In the genomic region with DNA sequence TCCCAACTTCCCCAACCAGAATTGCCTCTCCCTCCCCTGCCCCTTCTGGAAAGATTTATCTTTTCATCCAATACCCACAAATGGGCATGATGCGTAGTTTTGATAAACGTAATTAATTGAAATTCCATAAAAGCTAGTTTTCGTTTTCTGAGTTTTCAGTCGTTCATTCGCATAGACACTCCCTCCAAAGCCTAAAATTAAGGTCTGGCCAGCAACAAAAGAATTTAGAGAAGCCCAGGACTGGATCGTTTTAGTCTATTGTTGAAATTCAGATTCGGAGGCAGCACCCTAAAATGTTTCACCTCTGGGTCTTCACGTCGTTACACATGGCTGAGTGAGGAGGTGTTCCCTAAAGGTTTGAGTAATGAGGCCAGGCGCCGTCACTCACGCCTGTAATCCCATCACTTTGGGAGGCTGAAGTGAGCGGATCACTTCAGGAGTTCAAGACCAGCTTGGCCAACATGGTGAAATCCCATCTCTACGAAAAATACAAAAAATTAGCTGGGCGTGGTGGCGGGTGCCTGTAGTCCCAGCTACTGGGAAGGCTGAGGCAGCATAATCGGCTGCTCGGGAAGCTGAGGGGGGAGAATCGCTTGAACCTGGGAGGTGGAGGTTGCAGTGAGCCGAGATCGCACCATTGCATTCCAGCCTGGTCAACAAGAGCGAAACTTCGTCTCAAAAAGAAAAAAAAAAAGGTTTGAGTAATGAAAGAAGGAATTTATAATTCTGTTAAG, we compare ENCODE assay signal across 8 cellular contexts. TPM values are rescaled to one million over a fixed set of nuclear protein-coding genes. Genes with fewer than 3 reads are reported as not detected.
DNase-seq lines count a peak whose midpoint lies in the region; ATAC-seq, FAIRE-seq and TF ChIP-seq lines count a peak whose summit lies in the region.

No MANE protein-coding gene starts in this region.

- in situ Hi-C loops in K562 (cut with MboI), result no loop called here

- H3K4me1 ChIP-seq in left ventricle myocardium inferior (peaks cover 54% of the 10 kb centered on the region), K562 (replicated peaks in 1 of 2; ENCODE audit: control insufficient read depth in 2 of 2, insufficient read depth in 2 of 2, low read length in 2 of 2) (peaks cover 23 to 31% of the 10 kb centered on the region in 2 experiments), aorta (ENCODE audit: control insufficient read depth in 1 of 2, insufficient read depth in 2 of 2, low read length in 2 of 2) (peaks cover 0 to 9% of the 10 kb centered on the region in 2 donors)

- H2AFZ ChIP-seq in K562 (ENCODE audit: low read depth, low read length), result peak overlapping the region; percentile 95

- FAIRE-seq in K562 (lab: Jason Lieb, UNC), result no peak

- intact Hi-C loops in left ventricle myocardium inferior (cut with micrococcal nuclease), result no loop called here
- intact Hi-C loops in left ventricle myocardium superior (cut with micrococcal nuclease), result no loop called here
- intact Hi-C loops in K562 (cut with micrococcal nuclease), result loop anchor here (10.0 kb wide), 1 partner anchor 215 kb away; no protein-coding TSS in a partner anchor
- intact Hi-C loops in aorta (cut with DNase I), result no loop called here

- TF ChIP-seq CTCF in left ventricle myocardium inferior (IDR thresholded peaks at IDR 0.05; ENCODE audit: borderline replicate concordance), result no peak
- no peak for TF ChIP-seq CTCF in K562 (IDR thresholded peaks at IDR 0.05 in 2 of 3, conservative IDR thresholded peaks at IDR 0.05 in 1 of 3; ENCODE audit: insufficient read depth in 2 of 3, low read depth in 1 of 3, low read length in 3 of 3)

- 4% methylated on average over 23 of the region's 23 CpGs for WGBS in K562 (ENCODE audit: insufficient coverage, low coverage, missing lambda C conversion rate)
- WGBS in aorta, 2 donors, result 56 to 58% methylated on average over 23 of the region's 23 CpGs

- H3K27ac ChIP-seq in left ventricle myocardium inferior (replicated peaks), result peak overlapping the region; percentile 93
- H3K27ac ChIP-seq in K562 (ENCODE audit: extremely low read depth, low read depth, low read length), result peak overlapping the region; percentile 90
- H3K27ac ChIP-seq in aorta (ENCODE audit: low read depth in 1 of 2, low read length in 2 of 2), result peak overlapping the region; percentile 63 to 69

- H3K9me3 ChIP-seq in left ventricle myocardium inferior (replicated peaks) (no peaks in the 10 kb centered on the region), K562 (replicated peaks; ENCODE audit: control insufficient read depth, insufficient read depth, low read depth, low read length) (no peaks in the 10 kb centered on the region), aorta (ENCODE audit: control insufficient read depth, low read length) (no peaks in the 10 kb centered on the region)

- ATAC-seq in left ventricle myocardium superior (no peak), K562 (peak; percentile 12), aorta (ENCODE audit: low FRiP score) (peak; percentile 42), GM18873 (IDR thresholded peaks at IDR 0.05; ENCODE audit: low FRiP score, unreplicated experiment) (no peak), HG02885 (IDR thresholded peaks at IDR 0.05; ENCODE audit: poor library complexity, unreplicated experiment) (no peak)

- H3K9me1 ChIP-seq in K562 (ENCODE audit: control insufficient read depth, insufficient read depth, low read length), result no peaks in the 10 kb centered on the region

- TF ChIP-seq EP300 in K562 (IDR thresholded peaks at IDR 0.05; ENCODE audit: low read length), result no peak

- no peak for TF ChIP-seq POLR2A in K562 (conservative IDR thresholded peaks at IDR 0.05)

- POLR2A ChIA-PET in K562 (lab: Yijun Ruan, JAX), result interaction anchor here (0.6 to 2.9 kb wide), 8 partner anchors 8 to 959 kb away, joined by 3 to 12 read pairs (median 4); a partner anchor contains a TSS

- no peak for DNase-seq in left ventricle myocardium inferior
- no peak for DNase-seq in left ventricle myocardium superior
- peak in 1 of 4 experiments; percentile 43 for DNase-seq in K562 (ENCODE audit: extremely low read depth in 1 of 4, low spot score in 3 of 4)
- peak; percentile 33 for DNase-seq in mesenteric fat pad (ENCODE audit: low spot score)
- DNase-seq in aorta, result no peak
- no peak for DNase-seq in NCI-H2081 treated with DMSO at 0.1 percent for 48 hours (lab: John Stamatoyannopoulos, UW)

- BruUV-seq in K562 (replicated peaks; lab: Mats Ljungman, UMichigan), result TSS peak; percentile 88

- H3K27me3 ChIP-seq in left ventricle myocardium inferior (ENCODE audit: low read depth) (no peaks in the 10 kb centered on the region), K562 (ENCODE audit: control insufficient read depth in 2 of 2, insufficient read depth in 2 of 2, low read length in 2 of 2) (no peaks in the 10 kb centered on the region), aorta (ENCODE audit: control insufficient read depth in 1 of 2, insufficient read depth in 2 of 2, low read length in 1 of 2) (no peaks in the 10 kb centered on the region)

- peak overlapping the region; percentile 99 for H3K4me2 ChIP-seq in K562 (ENCODE audit: insufficient read depth, low read length)

- H3K36me3 ChIP-seq in left ventricle myocardium inferior (no peaks in the 10 kb centered on the region), K562 (ENCODE audit: control insufficient read depth, insufficient read depth, low read length) (peaks cover 29% of the 10 kb centered on the region), aorta (ENCODE audit: control insufficient read depth in 1 of 2, insufficient read depth in 2 of 2, low read length in 1 of 2) (no peaks in the 10 kb centered on the region)

- H3K4me3 ChIP-seq in left ventricle myocardium inferior (peak overlapping the region; percentile 100), K562 (peak overlapping the region; percentile 92), aorta (ENCODE audit: low read length in 2 of 2) (peak overlapping the region; percentile 72 to 96)

- H4K20me1 ChIP-seq in K562 (replicated peaks; ENCODE audit: control insufficient read depth, insufficient read depth, low read length), result peaks cover 9% of the 10 kb centered on the region; the same call in 1 of the 2 replicates

- H3K79me2 ChIP-seq in K562 (ENCODE audit: control insufficient read depth, insufficient read depth, low read length), result peaks cover 55% of the 10 kb centered on the region

- CTCF ChIA-PET in K562 (lab: Yijun Ruan, JAX; ENCODE audit: low intra/inter-chr PET ratio), result interaction anchor here (0.7 kb wide), 1 partner anchor 34 kb away, joined by 3 read pairs; no protein-coding TSS in a partner anchor

- TF ChIP-seq RAD21 in K562 (CRISPR knock-in tag; conservative IDR thresholded peaks at IDR 0.05 in 1 of 2, IDR thresholded peaks at IDR 0.05 in 1 of 2), result no peak

- H3K9ac ChIP-seq in K562 (ENCODE audit: insufficient read depth in 1 of 2, low read depth in 2 of 2, low read length in 2 of 2), result peak overlapping the region; percentile 91 to 99

RNA-seq across cellular contexts. Expression of a gene that starts 0.6 kb away (rescaled TPM):
- total RNA-seq in left ventricle myocardium inferior (295 TPM), left ventricle myocardium superior (348 TPM), K562 (2014; rRNA removed) (269 and 325 TPM in 2 replicates), K562 (2014; rRNA removed; fragmentation: Illumina TruSeq; extraction: Trizol) (156 and 168 TPM in 2 replicates), K562 (2015; rRNA removed; fragmentation: Illumina TruSeq; extraction: Trizol) (504 and 554 TPM in 2 replicates), K562 (2021) (442 and 486 TPM in 2 replicates), mesenteric fat pad (276 TPM), aorta (100 to 1,000 TPM; 105 to 154 TPM)
- 48.5 and 69.6 TPM in 2 replicates for total RNA-seq in K562 (2011; cell fraction: chromatin; rRNA removed; ENCODE audit: low replicate concordance)
- total RNA-seq in K562 (2011; cell fraction: nucleolus; rRNA removed), result 160 and 217 TPM in 2 replicates
- 103 and 113 TPM in 2 replicates for total RNA-seq in K562 (2011; cell fraction: nucleoplasm; rRNA removed)
- polyA plus RNA-seq in K562 (2011; rRNA removed) (229 and 257 TPM in 2 replicates), K562 (2014; fragmentation: Illumina TruSeq; extraction: Trizol) (355 and 561 TPM in 2 replicates), K562 (2014; fragmentation: Nextera tagmentation; extraction: Ambion mirVana) (1,000 to 10,000 TPM in 1 of 2 experiments, 100 to 1,000 TPM in 1; 987 to 1,119 TPM), K562 (2014; rRNA removed) (473 and 511 TPM in 2 replicates), aorta (100 to 1,000 TPM; 138 to 174 TPM)
- 517 and 937 TPM in 2 replicates for polyA plus RNA-seq in K562 (2011; cell fraction: cytosol; rRNA removed)
- 85.7 and 88.0 TPM in 2 replicates for polyA plus RNA-seq in K562 (2011; cell fraction: nucleus; rRNA removed)
- polyA plus RNA-seq in K562 (2012), result 593 and 1,047 TPM in 2 replicates
- 20.7 and 29.0 TPM in 2 replicates for polyA minus RNA-seq in K562 (2011; rRNA and poly(A)+ RNA removed)
- polyA minus RNA-seq in K562 (2011; cell fraction: cytosol; rRNA and poly(A)+ RNA removed), result 93.0 and 102 TPM in 2 replicates
- 37.6 and 79.6 TPM in 2 replicates for polyA minus RNA-seq in K562 (2011; cell fraction: nucleus; rRNA and poly(A)+ RNA removed)

RNA-seq across cellular contexts. Expression of a gene that starts 16.6 kb away (rescaled TPM):
- total RNA-seq in left ventricle myocardium inferior (0.25 TPM), left ventricle myocardium superior (1.1 TPM), K562 (2014; rRNA removed) (0.24 and 0.36 TPM in 2 replicates), K562 (2014; rRNA removed; fragmentation: Illumina TruSeq; extraction: Trizol) (not detected in 2 replicates), K562 (2015; rRNA removed; fragmentation: Illumina TruSeq; extraction: Trizol) (not detected in 2 replicates), K562 (2021) (0.16 and 0.31 TPM in 2 replicates), mesenteric fat pad (9.2 TPM), aorta (1 to 10 TPM in 1 of 2 donors, not detected in 1; 2.7 TPM)
- 2.3 and 2.8 TPM in 2 replicates for total RNA-seq in K562 (2011; cell fraction: chromatin; rRNA removed; ENCODE audit: low replicate concordance)
- total RNA-seq in K562 (2011; cell fraction: nucleolus; rRNA removed), result 2.2 and 2.5 TPM in 2 replicates
- 1.8 and 2.3 TPM in 2 replicates for total RNA-seq in K562 (2011; cell fraction: nucleoplasm; rRNA removed)
- polyA plus RNA-seq in K562 (2011; rRNA removed) (0.29 and 0.43 TPM in 2 replicates), K562 (2014; fragmentation: Illumina TruSeq; extraction: Trizol) (0.28 TPM in 2 replicates), K562 (2014; fragmentation: Nextera tagmentation; extraction: Ambion mirVana) (under 1 TPM; 0.23 to 0.34 TPM), K562 (2014; rRNA removed) (0.09 and 0.56 TPM in 2 replicates), aorta (1 to 10 TPM in 1 of 2 donors, not detected in 1; 1.4 TPM)
- 0.15 and 0.18 TPM in 2 replicates for polyA plus RNA-seq in K562 (2011; cell fraction: cytosol; rRNA removed)
- 1.0 and 1.1 TPM in 2 replicates for polyA plus RNA-seq in K562 (2011; cell fraction: nucleus; rRNA removed)
- polyA plus RNA-seq in K562 (2012), result 0.13 and 1.6 TPM in 2 replicates
- polyA minus RNA-seq in K562 (2011; rRNA and poly(A)+ RNA removed), result 0.74 TPM in 1 of 2 replicates, not detected in the other
- not detected in 2 replicates for polyA minus RNA-seq in K562 (2011; cell fraction: cytosol; rRNA and poly(A)+ RNA removed)
- polyA minus RNA-seq in K562 (2011; cell fraction: nucleus; rRNA and poly(A)+ RNA removed), result 0.54 TPM in 1 of 2 replicates, not detected in the other

RNA-seq across cellular contexts. Expression of a gene that starts 57.2 kb away (rescaled TPM):
- total RNA-seq in left ventricle myocardium inferior (0.16 TPM), left ventricle myocardium superior (0.15 TPM), K562 (2014; rRNA removed) (0.08 TPM in 1 of 2 replicates, not detected in the other), K562 (2014; rRNA removed; fragmentation: Illumina TruSeq; extraction: Trizol) (0.11 TPM in 1 of 2 replicates, not detected in the other), K562 (2015; rRNA removed; fragmentation: Illumina TruSeq; extraction: Trizol) (0.14 and 0.15 TPM in 2 replicates), K562 (2021) (0.09 and 0.29 TPM in 2 replicates), mesenteric fat pad (1.4 TPM), aorta (1 to 10 TPM; 1.7 to 2.0 TPM)
- 0.40 and 0.51 TPM in 2 replicates for total RNA-seq in K562 (2011; cell fraction: chromatin; rRNA removed; ENCODE audit: low replicate concordance)
- 0.39 TPM in 1 of 2 replicates, not detected in the other for total RNA-seq in K562 (2011; cell fraction: nucleolus; rRNA removed)
- total RNA-seq in K562 (2011; cell fraction: nucleoplasm; rRNA removed), result 0.29 TPM in 1 of 2 replicates, not detected in the other
- polyA plus RNA-seq in K562 (2011; rRNA removed) (0.11 and 0.20 TPM in 2 replicates), K562 (2014; fragmentation: Illumina TruSeq; extraction: Trizol) (0.14 and 0.30 TPM in 2 replicates), K562 (2014; fragmentation: Nextera tagmentation; extraction: Ambion mirVana) (under 1 TPM in 1 of 2 experiments, not detected in 1; 0.29 TPM), K562 (2014; rRNA removed) (0.04 TPM in 1 of 2 replicates, not detected in the other), aorta (1 to 10 TPM in 1 of 2 donors, under 1 TPM in 1; 0.05 to 1.0 TPM)
- 0.10 TPM in 1 of 2 replicates, not detected in the other for polyA plus RNA-seq in K562 (2011; cell fraction: cytosol; rRNA removed)
- 0.07 and 0.21 TPM in 2 replicates for polyA plus RNA-seq in K562 (2011; cell fraction: nucleus; rRNA removed)
- 0.14 and 0.32 TPM in 2 replicates for polyA plus RNA-seq in K562 (2012)
- polyA minus RNA-seq in K562 (2011; rRNA and poly(A)+ RNA removed), result 0.18 TPM in 1 of 2 replicates, not detected in the other
- not detected in 2 replicates for polyA minus RNA-seq in K562 (2011; cell fraction: cytosol; rRNA and poly(A)+ RNA removed)
- polyA minus RNA-seq in K562 (2011; cell fraction: nucleus; rRNA and poly(A)+ RNA removed), result not detected in 2 replicates

RNA-seq across cellular contexts. Expression of a gene that starts 59.2 kb away (rescaled TPM):
- 15.3 TPM for total RNA-seq in left ventricle myocardium inferior
- total RNA-seq in left ventricle myocardium superior, result 12.6 TPM
- 165 and 287 TPM in 2 replicates for total RNA-seq in K562 (2011; cell fraction: chromatin; rRNA removed; ENCODE audit: low replicate concordance)
- 180 and 196 TPM in 2 replicates for total RNA-seq in K562 (2011; cell fraction: nucleolus; rRNA removed)
- total RNA-seq in K562 (2011; cell fraction: nucleoplasm; rRNA removed), result 233 and 248 TPM in 2 replicates
- total RNA-seq in K562 (2014; rRNA removed), result 59.3 and 59.6 TPM in 2 replicates
- total RNA-seq in K562 (2014; rRNA removed; fragmentation: Illumina TruSeq; extraction: Trizol), result 112 and 120 TPM in 2 replicates
- 92.9 and 97.8 TPM in 2 replicates for total RNA-seq in K562 (2015; rRNA removed; fragmentation: Illumina TruSeq; extraction: Trizol)
- total RNA-seq in K562 (2021), result 76.8 and 83.7 TPM in 2 replicates
- 119 and 159 TPM in 2 replicates for polyA plus RNA-seq in K562 (2011; rRNA removed)
- 61.4 and 110 TPM in 2 replicates for polyA plus RNA-seq in K562 (2011; cell fraction: cytosol; rRNA removed)
- polyA plus RNA-seq in K562 (2011; cell fraction: nucleus; rRNA removed), result 70.2 and 80.7 TPM in 2 replicates
- polyA plus RNA-seq in K562 (2012), result 63.2 and 74.2 TPM in 2 replicates
- 105 and 106 TPM in 2 replicates for polyA plus RNA-seq in K562 (2014; fragmentation: Illumina TruSeq; extraction: Trizol)
- 100 to 1,000 TPM; 176 to 189 TPM for polyA plus RNA-seq in K562 (2014; fragmentation: Nextera tagmentation; extraction: Ambion mirVana)
- 68.8 and 91.8 TPM in 2 replicates for polyA plus RNA-seq in K562 (2014; rRNA removed)
- polyA minus RNA-seq in K562 (2011; rRNA and poly(A)+ RNA removed), result 157 and 185 TPM in 2 replicates
- 34.0 and 66.0 TPM in 2 replicates for polyA minus RNA-seq in K562 (2011; cell fraction: cytosol; rRNA and poly(A)+ RNA removed)
- 44.8 and 66.9 TPM in 2 replicates for polyA minus RNA-seq in K562 (2011; cell fraction: nucleus; rRNA and poly(A)+ RNA removed)
- 46.2 TPM for total RNA-seq in mesenteric fat pad
- 10 to 100 TPM; 22.2 to 23.6 TPM for total RNA-seq in aorta
- 10 to 100 TPM; 18.0 to 24.2 TPM for polyA plus RNA-seq in aorta

Comparison
In these comparisons a context has a peak if more than half of its experiments do, and no peak if none do; other contexts are left out.
1. ATAC-seq: peak in K562 (single experiment) and aorta (single experiment); none in left ventricle myocardium superior (single experiment), GM18873 (single experiment) and HG02885 (single experiment).
2. Peak in every context shown above with its lines, with median percentiles within 50 percentile points of each other: H3K27ac ChIP-seq and H3K4me3 ChIP-seq.